Comparison of ENCODE assay signal across 13 cellular contexts in genomic region chr3:179853176-179853575, GRCh38.
DNase-seq lines count a peak whose midpoint lies in the region; ATAC-seq and TF ChIP-seq lines count a peak whose summit lies in the region.
"Had no signal": no experiment of that assay in that cellular context is flagged by ENCODE, and none has a peak within 500 bp of the region (broad histone marks: within the 10 kb centered on the region; RNA-seq: fewer than 3 reads in every experiment).

No MANE protein-coding gene starts in this region.

- DNase-seq in NOMO-1 (lab: John Stamatoyannopoulos, UW; ENCODE audit: unreplicated experiment in 2 of 2) (peak; percentile 77 to 97), kidney tubule cell (ENCODE audit: low spot score) (peak; percentile 2), COLO829 (ENCODE audit: low spot score) (no peak), NCI-H2081 treated with DMSO at 0.1 percent for 48 hours (lab: John Stamatoyannopoulos, UW) (no peak), thyroid gland (no peak), HuH-7 (ENCODE audit: low spot score) (no peak)
- DNase-seq: NCI-H2081; stimulated activated CD4-positive, alpha-beta T cell treated with anti-CD3 and anti-CD28 coated beads, Interleukin-4, amount 100 ng/mL, for 24 hours; T-helper 2 cell had no signal

- intact Hi-C loops in thyroid gland (cut with DNase I): no loop called here

- TF ChIP-seq CTCF in thyroid gland (IDR thresholded peaks at IDR 0.05): no peak

- 46 to 58% methylated on average over 2 of the region's 2 CpGs for WGBS in thyroid gland, 2 donors

- peak; percentile 79 for ATAC-seq in GM18498 (IDR thresholded peaks at IDR 0.05; ENCODE audit: unreplicated experiment)
- ATAC-seq in HG02610 (IDR thresholded peaks at IDR 0.05; ENCODE audit: unreplicated experiment): peak; percentile 72
- ATAC-seq: activated naive CD4-positive, alpha-beta T cell treated with anti-CD3 and anti-CD28 coated beads, Interleukin-2, amount 50 U/mL, for 72 hours had no signal

- no peak overlapping the region for H3K27ac ChIP-seq in thyroid gland
- H3K27ac ChIP-seq: esophagus muscularis mucosa had no signal

- H3K4me3 ChIP-seq in thyroid gland (replicated peaks in 1 of 3): no peak overlapping the region
- H3K4me3 ChIP-seq: esophagus muscularis mucosa had no signal

- TF ChIP-seq POLR2A in thyroid gland (IDR thresholded peaks at IDR 0.05): no peak

- no peaks in the 10 kb centered on the region for H3K36me3 ChIP-seq in thyroid gland
- H3K36me3 ChIP-seq: esophagus muscularis mucosa had no signal

- no peaks in the 10 kb centered on the region for H3K27me3 ChIP-seq in thyroid gland
- H3K27me3 ChIP-seq: esophagus muscularis mucosa had no signal

- H3K4me1 ChIP-seq in thyroid gland: no peaks in the 10 kb centered on the region
- H3K4me1 ChIP-seq: esophagus muscularis mucosa had no signal

- no peaks in the 10 kb centered on the region for H3K9me3 ChIP-seq in thyroid gland
- H3K9me3 ChIP-seq: esophagus muscularis mucosa had no signal

Comparison
In these comparisons a context has a peak if more than half of its experiments do, and no peak if none do; other contexts are left out.
1. DNase-seq: peak in NOMO-1 (2 of 2) and kidney tubule cell (single experiment); none in COLO829 (single experiment), NCI-H2081 treated with DMSO at 0.1 percent for 48 hours (single experiment), thyroid gland (0 of 2) and HuH-7 (single experiment).